14 cellular contexts compared by ENCODE assay signal in the genomic region with DNA sequence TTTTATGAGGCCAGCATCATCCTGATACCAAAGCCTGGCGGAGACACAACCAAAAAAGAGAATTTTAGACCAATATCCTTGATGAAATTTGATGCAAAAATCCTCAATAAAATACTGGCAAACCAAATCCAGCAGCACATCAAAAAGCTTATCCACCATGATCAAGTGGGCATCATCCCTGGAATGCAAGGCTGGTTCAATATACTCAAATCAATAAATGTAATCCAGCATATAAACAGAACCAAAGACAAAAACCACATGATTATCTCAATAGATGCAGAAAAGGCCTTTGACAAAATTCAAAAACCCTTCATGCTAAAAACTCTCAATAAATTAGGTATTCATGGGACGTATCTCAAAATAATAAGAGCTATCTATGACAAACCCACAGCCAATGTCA. TPM values are rescaled to one million over a fixed set of nuclear protein-coding genes. Genes with fewer than 3 reads are reported as not detected.
"Had no signal": no experiment of that assay in that cellular context is flagged by ENCODE, and none has a peak within 500 bp of the region (broad histone marks: within the 10 kb centered on the region; RNA-seq: fewer than 3 reads in every experiment).

No MANE protein-coding gene starts in this region.

RNA-seq across cellular contexts. Expression of a gene that starts 48.2 kb away (rescaled TPM):
- total RNA-seq: activated B cell treated with CpG ODN at 0.5 μM for 24 hours; activated CD4-positive, alpha-beta memory T cell treated with anti-CD3 and anti-CD28 coated beads for 36 hours; activated CD4-positive, alpha-beta memory T cell treated with anti-CD3 and anti-CD28 coated beads, Interleukin-2, amount 10 ng/mL, durations not matched to agents 7 days and 5 days; activated CD4-positive, alpha-beta T cell treated with anti-CD3 and anti-CD28 coated beads for 36 hours; activated CD4-positive, alpha-beta T cell treated with anti-CD3 and anti-CD28 coated beads, Interleukin-2, amount 10 ng/mL, durations not matched to agents 24 days and 14 days; activated CD4-positive, alpha-beta T cell treated with anti-CD3 and anti-CD28 coated beads, Interleukin-2, amount 10 ng/mL, durations not matched to agents 7 days and 5 days; activated CD8-positive, alpha-beta memory T cell treated with anti-CD3 and anti-CD28 coated beads for 36 hours; activated CD8-positive, alpha-beta memory T cell treated with anti-CD3 and anti-CD28 coated beads, Interleukin-2, amount 10 ng/mL, durations not matched to agents 7 days and 5 days; activated CD8-positive, alpha-beta T cell treated with anti-CD3 and anti-CD28 coated beads for 36 hours; activated CD8-positive, alpha-beta T cell treated with anti-CD3 and anti-CD28 coated beads, Interleukin-2, amount 10 ng/mL, durations not matched to agents 7 days and 5 days; T-helper 1 cell treated with Interleukin-12 subunit alpha and Interleukin-12 subunit beta and Interleukin-4 antibody, amounts not matched to agents 30 ng/mL and 1 ng/mL, for 36 hours; T-helper 17 cell; T-helper 2 cell treated with Interferon-gamma antibody and Interleukin-4, amounts not matched to agents 100 ng/mL and 5 ng/mL, for 36 hours; WTC11 had no signal
